ENCODE assay signal across 14 cellular contexts in the genomic region with DNA sequence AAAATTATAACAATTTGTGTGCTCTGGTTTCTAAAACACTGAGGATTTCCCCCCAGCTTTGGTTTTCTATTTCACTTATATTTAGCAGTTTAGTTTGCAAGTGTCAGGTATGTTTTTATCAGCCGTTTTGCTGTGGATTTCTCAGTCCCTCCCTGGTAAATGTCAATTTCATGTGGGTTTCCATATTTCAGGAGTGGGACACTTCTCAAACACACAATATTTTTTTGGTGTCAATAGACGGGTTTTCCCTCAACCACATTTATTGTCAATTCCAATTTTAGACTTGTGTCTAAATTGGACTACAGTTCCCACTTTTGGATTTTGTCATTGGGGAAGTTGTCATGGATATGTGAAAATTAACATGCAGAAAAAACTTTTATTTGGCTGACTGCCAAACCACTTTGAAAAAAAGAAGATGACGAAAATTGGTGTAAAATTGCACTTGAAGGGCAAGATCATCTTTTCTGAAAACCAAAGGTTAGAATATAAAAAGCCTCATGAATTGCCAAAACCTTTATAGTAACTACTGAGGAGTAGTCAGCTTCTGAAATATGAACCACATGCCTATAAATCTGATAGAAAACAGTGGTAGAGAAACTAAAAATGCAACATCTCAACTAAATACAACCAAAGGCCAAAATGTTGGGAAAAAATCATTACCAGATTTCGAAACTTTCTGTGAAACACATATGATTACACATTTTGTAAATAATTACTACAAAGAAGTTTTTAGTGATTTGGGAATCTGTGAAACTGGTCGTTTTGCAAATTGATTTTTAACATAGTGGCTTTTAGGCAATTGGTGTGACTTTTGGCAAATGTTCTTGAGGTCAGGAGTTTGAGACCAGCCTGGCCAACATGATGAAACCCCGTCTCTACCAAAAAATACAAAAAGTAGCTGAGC.
DNase-seq lines count a peak whose midpoint lies in the region; ATAC-seq and TF ChIP-seq lines count a peak whose summit lies in the region.
"Had no signal": no experiment of that assay in that cellular context is flagged by ENCODE, and none has a peak within 500 bp of the region (broad histone marks: within the 10 kb centered on the region; RNA-seq: fewer than 3 reads in every experiment).

No MANE protein-coding gene starts in this region.

- no peaks in the 10 kb centered on the region for H3K27me3 ChIP-seq in AG04450 (ENCODE audit: control insufficient read depth, insufficient read depth, low read length)
- no peaks in the 10 kb centered on the region for H3K27me3 ChIP-seq in RWPE2 (ENCODE audit: insufficient read depth, poor library complexity, severe bottlenecking)
- no peaks in the 10 kb centered on the region for H3K27me3 ChIP-seq in gastrocnemius medialis
- no peaks in the 10 kb centered on the region for H3K27me3 ChIP-seq in MM.1S (replicated peaks; ENCODE audit: insufficient read depth, low read length)
- H3K27me3 ChIP-seq: BLaER1, SJCRH30 had no signal

- H3K79me2 ChIP-seq in MM.1S (ENCODE audit: low read length) = peaks cover 15% of the 10 kb centered on the region

- ATAC-seq in RWPE2 (ENCODE audit: low read depth) (no peak), gastrocnemius medialis (no peak), HG02970 (IDR thresholded peaks at IDR 0.05; ENCODE audit: low FRiP score, unreplicated experiment) (no peak)

- CTCF ChIA-PET in AG04450 (lab: Charles Lee) = interaction anchor here (1.4 kb wide), 1 partner anchor 9 kb away, joined by 3 read pairs; no protein-coding TSS in a partner anchor
- CTCF ChIA-PET in HEK293 (lab: Yijun Ruan, JAX) = interaction anchor here (0.6 kb wide), 1 partner anchor 16 kb away, joined by 4 read pairs; no protein-coding TSS in a partner anchor

- no peaks in the 10 kb centered on the region for H3K4me1 ChIP-seq in HEK293 (ENCODE audit: control insufficient read depth, insufficient read depth, low read length)
- H3K4me1 ChIP-seq in RWPE2 (ENCODE audit: insufficient read depth, poor library complexity, severe bottlenecking) = peaks cover 16% of the 10 kb centered on the region
- H3K4me1 ChIP-seq in gastrocnemius medialis = no peaks in the 10 kb centered on the region
- no peaks in the 10 kb centered on the region for H3K4me1 ChIP-seq in MM.1S (ENCODE audit: low read length)
- H3K4me1 ChIP-seq: BLaER1 had no signal

- no peak for DNase-seq in AG04450 (ENCODE audit: low read depth, low spot score)
- DNase-seq in RWPE2 (ENCODE audit: low spot score) = no peak
- DNase-seq in fibroblast of the conjunctiva (ENCODE audit: low read depth) = peak; percentile 32
- DNase-seq in gastrocnemius medialis = no peak
- DNase-seq in COLO829 (ENCODE audit: low spot score) = no peak
- no peak for DNase-seq in MM.1S
- DNase-seq: activated CD4-positive, CD25-positive, alpha-beta regulatory T cell treated with anti-CD3 and anti-CD28 coated beads, Interleukin-2, amount 50 U/mL, for 72 hours; activated effector memory CD4-positive, alpha-beta T cell treated with anti-CD3 and anti-CD28 coated beads, Interleukin-2, amount 50 U/mL, for 16 hours; cortex of kidney; NCI-H2081 treated with DMSO at 0.1 percent for 48 hours had no signal

- H3K9me3 ChIP-seq in AG04450 (ENCODE audit: control insufficient read depth, insufficient read depth, low read length) (peaks cover 9% of the 10 kb centered on the region), HEK293 (ENCODE audit: control insufficient read depth, insufficient read depth, low read depth, low read length) (no peaks in the 10 kb centered on the region), RWPE2 (ENCODE audit: severe bottlenecking) (no peaks in the 10 kb centered on the region), gastrocnemius medialis (peaks cover 0 to 5% (median 0%) of the 10 kb centered on the region in 3 donors), MM.1S (replicated peaks; ENCODE audit: insufficient read depth, low read length) (no peaks in the 10 kb centered on the region)

- H3K9ac ChIP-seq in MM.1S (ENCODE audit: low read length) = no peak overlapping the region
- H3K9ac ChIP-seq: BLaER1 had no signal

- H3K36me3 ChIP-seq in HEK293 (ENCODE audit: control insufficient read depth in 2 of 2, insufficient read depth in 1 of 2, low read length in 2 of 2) (no peaks in the 10 kb centered on the region), RWPE2 (ENCODE audit: low read depth) (no peaks in the 10 kb centered on the region), gastrocnemius medialis (no peaks in the 10 kb centered on the region), MM.1S (replicated peaks; ENCODE audit: insufficient read depth, low read length) (no peaks in the 10 kb centered on the region)
- H3K36me3 ChIP-seq: BLaER1, SJCRH30 had no signal

- no peaks in the 10 kb centered on the region for H3K9me2 ChIP-seq in MM.1S (replicated peaks; ENCODE audit: insufficient read depth, low read length)

- H3K27ac ChIP-seq in AG04450 (ENCODE audit: low read depth, low read length) = peak overlapping the region; percentile 11
- no peak overlapping the region for H3K27ac ChIP-seq in HEK293 (ENCODE audit: extremely low read depth, low read depth, low read length)
- peak overlapping the region; percentile 15 for H3K27ac ChIP-seq in RWPE2 (ENCODE audit: poor library complexity, severe bottlenecking)
- H3K27ac ChIP-seq in gastrocnemius medialis = no peak overlapping the region
- H3K27ac ChIP-seq in MM.1S (ENCODE audit: low read length) = no peak overlapping the region
- H3K27ac ChIP-seq: BLaER1 had no signal

- no peak overlapping the region for H2AFZ ChIP-seq in MM.1S (ENCODE audit: low read length)

- intact Hi-C loops in gastrocnemius medialis (cut with DNase I; ENCODE audit: low total_unique reads) = no loop called here

- H3K4me3 ChIP-seq in AG04450 (ENCODE audit: low read depth, low read length) (no peak overlapping the region), HEK293 (ENCODE audit: low read depth, low read length) (no peak overlapping the region), RWPE2 (ENCODE audit: severe bottlenecking) (no peak overlapping the region), gastrocnemius medialis (no peak overlapping the region), MM.1S (ENCODE audit: low read length) (no peak overlapping the region)
- H3K4me3 ChIP-seq: BLaER1, SJCRH30 had no signal

- H3K4me2 ChIP-seq in MM.1S (ENCODE audit: low read depth, low read length) = no peak overlapping the region
- H3K4me2 ChIP-seq: BLaER1 had no signal

- POLR2A ChIA-PET in AG04450 (lab: Yijun Ruan, JAX) = no interaction called here
- POLR2A ChIA-PET in HEK293 (lab: Yijun Ruan, JAX) = interaction anchor here (1.1 kb wide), 1 partner anchor 297 kb away, joined by 3 read pairs; no protein-coding TSS in a partner anchor

- H3F3A ChIP-seq in MM.1S (ENCODE audit: insufficient read depth, low read length) = no peaks in the 10 kb centered on the region

- no peak for TF ChIP-seq POLR2A in gastrocnemius medialis (IDR thresholded peaks at IDR 0.05)

- TF ChIP-seq CTCF in AG04450 (IDR thresholded peaks at IDR 0.05; ENCODE audit: low read depth, low read length) (no peak), HEK293 (tag by site-specific recombination; IDR thresholded peaks at IDR 0.05) (no peak), RWPE2 (IDR thresholded peaks at IDR 0.05; ENCODE audit: poor library complexity, severe bottlenecking) (no peak), gastrocnemius medialis (IDR thresholded peaks at IDR 0.05 in 4 of 5, conservative IDR thresholded peaks at IDR 0.05 in 1 of 5) (no peak), MM.1S (IDR thresholded peaks at IDR 0.05; ENCODE audit: low read length) (no peak)

- H4K20me1 ChIP-seq in MM.1S (ENCODE audit: insufficient read depth, low read length) = no peaks in the 10 kb centered on the region
- H4K20me1 ChIP-seq: BLaER1 had no signal

- in situ Hi-C loops in gastrocnemius medialis (cut with MboI; ENCODE audit: low sequenced_read_pairs in 4 of 4) = no loop called here

TF ChIP-seq in HEK293, 187 proteins besides CTCF, POLR2A, EP300 and RAD21:
- TF ChIP-seq, protein P1, sequence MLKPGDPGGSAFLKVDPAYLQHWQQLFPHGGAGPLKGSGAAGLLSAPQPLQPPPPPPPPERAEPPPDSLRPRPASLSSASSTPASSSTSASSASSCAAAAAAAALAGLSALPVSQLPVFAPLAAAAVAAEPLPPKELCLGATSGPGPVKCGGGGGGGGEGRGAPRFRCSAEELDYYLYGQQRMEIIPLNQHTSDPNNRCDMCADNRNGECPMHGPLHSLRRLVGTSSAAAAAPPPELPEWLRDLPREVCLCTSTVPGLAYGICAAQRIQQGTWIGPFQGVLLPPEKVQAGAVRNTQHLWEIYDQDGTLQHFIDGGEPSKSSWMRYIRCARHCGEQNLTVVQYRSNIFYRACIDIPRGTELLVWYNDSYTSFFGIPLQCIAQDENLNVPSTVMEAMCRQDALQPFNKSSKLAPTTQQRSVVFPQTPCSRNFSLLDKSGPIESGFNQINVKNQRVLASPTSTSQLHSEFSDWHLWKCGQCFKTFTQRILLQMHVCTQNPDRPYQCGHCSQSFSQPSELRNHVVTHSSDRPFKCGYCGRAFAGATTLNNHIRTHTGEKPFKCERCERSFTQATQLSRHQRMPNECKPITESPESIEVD (tag by site-specific recombination; IDR thresholded peaks at IDR 0.05) = 0 out of 2 replicates have a peak, but pooled peaks have one; percentile 58
- no peak for TF ChIP-seq ZNF791 (tag by site-specific recombination; IDR thresholded peaks at IDR 0.05)
- TF ChIP-seq ZNF350 (tag by site-specific recombination; IDR thresholded peaks at IDR 0.05) = peak; percentile 55; the same call in 1 of the 2 replicates
- TF ChIP-seq, protein P2, sequence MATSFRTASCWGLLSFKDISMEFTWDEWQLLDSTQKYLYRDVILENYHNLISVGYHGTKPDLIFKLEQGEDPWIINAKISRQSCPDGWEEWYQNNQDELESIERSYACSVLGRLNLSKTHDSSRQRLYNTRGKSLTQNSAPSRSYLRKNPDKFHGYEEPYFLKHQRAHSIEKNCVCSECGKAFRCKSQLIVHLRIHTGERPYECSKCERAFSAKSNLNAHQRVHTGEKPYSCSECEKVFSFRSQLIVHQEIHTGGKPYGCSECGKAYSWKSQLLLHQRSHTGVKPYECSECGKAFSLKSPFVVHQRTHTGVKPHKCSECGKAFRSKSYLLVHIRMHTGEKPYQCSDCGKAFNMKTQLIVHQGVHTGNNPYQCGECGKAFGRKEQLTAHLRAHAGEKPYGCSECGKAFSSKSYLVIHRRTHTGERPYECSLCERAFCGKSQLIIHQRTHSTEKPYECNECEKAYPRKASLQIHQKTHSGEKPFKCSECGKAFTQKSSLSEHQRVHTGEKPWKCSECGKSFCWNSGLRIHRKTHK (tag by site-specific recombination; IDR thresholded peaks at IDR 0.05) = no peak
- peak; percentile 68; the same call in 1 of the 2 replicates for TF ChIP-seq ZNF664 (tag by site-specific recombination; IDR thresholded peaks at IDR 0.05)

Comparison
In these comparisons a context has a peak if more than half of its experiments do, and no peak if none do; other contexts are left out.
1. H3K27ac ChIP-seq: peak in AG04450 (single experiment) and RWPE2 (single experiment); none in HEK293 (single experiment), gastrocnemius medialis (0 of 4) and MM.1S (single experiment).